ENCODE assay signal across 24 cellular contexts in the genomic region with DNA sequence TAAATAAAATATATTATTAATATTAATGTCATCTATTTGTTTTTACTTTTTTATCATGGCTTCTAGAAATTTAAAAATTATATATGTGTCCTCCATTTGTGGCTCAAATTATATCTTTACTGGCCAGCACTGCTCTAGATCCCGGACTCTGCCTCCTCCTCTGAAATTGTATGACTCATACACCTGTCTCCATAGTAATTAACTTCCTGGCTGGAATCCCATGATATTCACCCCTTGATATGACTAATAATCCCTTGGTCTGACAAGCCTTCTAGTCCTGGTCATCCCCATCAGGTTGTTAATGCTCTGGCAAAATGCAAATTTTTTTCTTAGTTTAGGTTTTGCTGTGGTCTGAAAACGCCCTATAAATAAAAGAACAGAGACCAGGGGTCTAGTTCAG.
DNase-seq lines count a peak whose midpoint lies in the region; FAIRE-seq and TF ChIP-seq lines count a peak whose summit lies in the region.
"Had no signal": no experiment of that assay in that cellular context is flagged by ENCODE, and none has a peak within 500 bp of the region (broad histone marks: within the 10 kb centered on the region; RNA-seq: fewer than 3 reads in every experiment).

No MANE protein-coding gene starts in this region.

- H3K4me3 Mint-ChIP-seq in activated naive CD4-positive, alpha-beta T cell treated with anti-CD3 and anti-CD28 coated beads, Interleukin-2, amount 10 ng/mL, durations not matched to agents 7 days and 5 days: no peak overlapping the region
- H3K4me3 Mint-ChIP-seq: CD14-positive monocyte, naive B cell had no signal

- H3K27me3 Mint-ChIP-seq in activated naive CD4-positive, alpha-beta T cell treated with anti-CD3 and anti-CD28 coated beads, Interleukin-2, amount 10 ng/mL, durations not matched to agents 7 days and 5 days: no peaks in the 10 kb centered on the region

- no peaks in the 10 kb centered on the region for H3K36me3 ChIP-seq in OCI-LY7 (ENCODE audit: insufficient read depth, low read length)
- H3K36me3 ChIP-seq: heart right ventricle had no signal

- DNase-seq in DMS 273 (lab: John Stamatoyannopoulos, UW; ENCODE audit: unreplicated experiment): peak; percentile 2
- DNase-seq in DMS 273 treated with DMSO at 0.1 percent for 48 hours (lab: John Stamatoyannopoulos, UW): no peak
- peak; percentile 61 for DNase-seq in RCC 7860 (ENCODE audit: low spot score)
- peak; percentile 43 for DNase-seq in fibroblast of pulmonary artery (ENCODE audit: low read depth)
- peak; percentile 93 for DNase-seq in renal cortical epithelial cell (ENCODE audit: low read depth)
- DNase-seq in activated naive CD4-positive, alpha-beta T cell treated with anti-CD3 and anti-CD28 coated beads, Interleukin-2, amount 10 ng/mL, durations not matched to agents 7 days and 5 days: no peak
- no peak for DNase-seq in OCI-LY7 (ENCODE audit: low spot score)
- no peak for DNase-seq in posterior vena cava (ENCODE audit: low spot score)
- DNase-seq: activated CD4-positive, alpha-beta T cell treated with anti-CD3 and anti-CD28 coated beads for 4 hours; activated T-cell treated with anti-CD3 and anti-CD28 coated beads for 4 hours; central memory CD4-positive, alpha-beta T cell; heart right ventricle; KG1; left ventricle myocardium superior; naive B cell; NCI-H1694; retina; SHP77 treated with DMSO at 0.1 percent for 48 hours; stimulated activated CD4-positive, alpha-beta T cell treated with anti-CD3 and anti-CD28 coated beads, Interleukin-2, amount 100 ng/mL, for 48 hours; trophoblast cell had no signal

- no peaks in the 10 kb centered on the region for H3K79me2 ChIP-seq in OCI-LY7 (ENCODE audit: insufficient read depth, low read depth, low read length)

- H3K4me2 ChIP-seq in OCI-LY7 (ENCODE audit: low read length): no peak overlapping the region

- H3K4me3 ChIP-seq in fibroblast of pulmonary artery (replicated peaks; ENCODE audit: low read depth, low read length) (no peak overlapping the region), OCI-LY7 (ENCODE audit: low read depth, low read length, poor library complexity, severe bottlenecking) (no peak overlapping the region)
- H3K4me3 ChIP-seq: heart right ventricle had no signal

- BruUV-seq in OCI-LY7 (replicated peaks; lab: Mats Ljungman, UMichigan): no TSS peak

- H3K27ac Mint-ChIP-seq in activated naive CD4-positive, alpha-beta T cell treated with anti-CD3 and anti-CD28 coated beads, Interleukin-2, amount 10 ng/mL, durations not matched to agents 7 days and 5 days: no peak overlapping the region
- H3K27ac Mint-ChIP-seq: activated naive CD4-positive, alpha-beta T cell treated with anti-CD3 and anti-CD28 coated beads, Interleukin-2, amount 50 U/mL, for 72 hours; CD14-positive monocyte; naive B cell had no signal

- POLR2A ChIA-PET in OCI-LY7 (lab: Charles Lee): no interaction called here

- no peaks in the 10 kb centered on the region for H3K9me2 ChIP-seq in OCI-LY7 (ENCODE audit: insufficient read depth, low read length)

- H4K20me1 ChIP-seq in OCI-LY7 (ENCODE audit: insufficient read depth, low read length): no peaks in the 10 kb centered on the region

- peak; percentile 72 for FAIRE-seq in RCC 7860 (lab: Jason Lieb, UNC)
- FAIRE-seq: GM19239 had no signal

- no peak overlapping the region for H2AFZ ChIP-seq in OCI-LY7 (ENCODE audit: low read length)

- intact Hi-C loops in OCI-LY7 (cut with micrococcal nuclease; ENCODE audit: unreplicated experiment): no loop called here
- intact Hi-C loops in posterior vena cava (cut with DNase I): no loop called here

- no peaks in the 10 kb centered on the region for H3K4me1 Mint-ChIP-seq in activated naive CD4-positive, alpha-beta T cell treated with anti-CD3 and anti-CD28 coated beads, Interleukin-2, amount 10 ng/mL, durations not matched to agents 7 days and 5 days
- H3K4me1 Mint-ChIP-seq: CD14-positive monocyte, naive B cell had no signal

- no peaks in the 10 kb centered on the region for H3K4me1 ChIP-seq in OCI-LY7 (ENCODE audit: insufficient read depth, low read length, poor library complexity, severe bottlenecking)
- H3K4me1 ChIP-seq: heart right ventricle had no signal

- H3K27ac ChIP-seq in OCI-LY7 (ENCODE audit: low read depth, low read length, poor library complexity, severe bottlenecking): no peak overlapping the region
- H3K27ac ChIP-seq: 22Rv1, heart right ventricle had no signal

- peaks cover 8% of the 10 kb centered on the region for H3K9me3 Mint-ChIP-seq in activated naive CD4-positive, alpha-beta T cell treated with anti-CD3 and anti-CD28 coated beads, Interleukin-2, amount 10 ng/mL, durations not matched to agents 7 days and 5 days

- no peaks in the 10 kb centered on the region for H3K36me3 Mint-ChIP-seq in activated naive CD4-positive, alpha-beta T cell treated with anti-CD3 and anti-CD28 coated beads, Interleukin-2, amount 10 ng/mL, durations not matched to agents 7 days and 5 days
- H3K36me3 Mint-ChIP-seq: activated naive CD4-positive, alpha-beta T cell treated with anti-CD3 and anti-CD28 coated beads, Interleukin-2, amount 50 U/mL, for 72 hours; CD14-positive monocyte had no signal

- CTCF ChIA-PET in activated naive CD4-positive, alpha-beta T cell treated with anti-CD3 and anti-CD28 coated beads, Interleukin-2, amount 10 ng/mL, durations not matched to agents 7 days and 5 days (lab: Charles Lee): no interaction called here
- CTCF ChIA-PET in OCI-LY7 (lab: Charles Lee; ENCODE audit: unreplicated experiment): no interaction called here

- H3K9me3 ChIP-seq in OCI-LY7 (ENCODE audit: low read length): no peaks in the 10 kb centered on the region

- no peak for TF ChIP-seq CTCF in fibroblast of pulmonary artery (IDR thresholded peaks at IDR 0.05; ENCODE audit: low read length, missing control alignments)
- TF ChIP-seq CTCF in OCI-LY7 (conservative IDR thresholded peaks at IDR 0.05; ENCODE audit: low read length): no peak

Comparison
In these comparisons a context has a peak if more than half of its experiments do, and no peak if none do; other contexts are left out.
1. DNase-seq: peak in DMS 273 (single experiment), RCC 7860 (single experiment), fibroblast of pulmonary artery (single experiment) and renal cortical epithelial cell (single experiment); none in DMS 273 treated with DMSO at 0.1 percent for 48 hours (single experiment), activated naive CD4-positive, alpha-beta T cell treated with anti-CD3 and anti-CD28 coated beads, Interleukin-2, amount 10 ng/mL, durations not matched to agents 7 days and 5 days (single experiment), OCI-LY7 (single experiment) and posterior vena cava (single experiment).